2 cellular contexts compared by ENCODE assay signal in genomic region chr16:79687249-79687768, GRCh38.
TF ChIP-seq lines count a peak whose summit lies in the region.

No MANE protein-coding gene starts in this region.

TF ChIP-seq in GM23338, 12 proteins besides CTCF, POLR2A, EP300 and RAD21 (continued from another document):
- TF ChIP-seq REST (IDR thresholded peaks at IDR 0.05; ENCODE audit: unreplicated experiment) (no peak), STAT1 (IDR thresholded peaks at IDR 0.05; ENCODE audit: unreplicated experiment) (no peak), EZH2 (IDR thresholded peaks at IDR 0.05; ENCODE audit: low read depth, unreplicated experiment) (no peak), JUNB (IDR thresholded peaks at IDR 0.05; ENCODE audit: unreplicated experiment) (no peak), NANOG (IDR thresholded peaks at IDR 0.05; ENCODE audit: borderline replicate concordance) (no peak), ZNF331 (CRISPR knock-in tag; IDR thresholded peaks at IDR 0.05; ENCODE audit: low read depth) (no peak), ZNF114 (CRISPR knock-in tag; IDR thresholded peaks at IDR 0.05) (no peak), ETS1 (IDR thresholded peaks at IDR 0.05) (no peak), EZH2phosphoT487 (IDR thresholded peaks at IDR 0.05; ENCODE audit: unreplicated experiment) (no peak), ZNF462 (CRISPR knock-in tag; IDR thresholded peaks at IDR 0.05) (no peak)

TF ChIP-seq in K562, 482 proteins besides CTCF, POLR2A, EP300 and RAD21 (continued from another document and continues in another):
- 0 out of 2 replicates have a peak, but pooled peaks have one; percentile 20 for TF ChIP-seq MGA (IDR thresholded peaks at IDR 0.05)
- TF ChIP-seq ZNF143 (CRISPR knock-in tag; IDR thresholded peaks at IDR 0.05), result no peak
- TF ChIP-seq CEBPZ (IDR thresholded peaks at IDR 0.05; ENCODE audit: borderline replicate concordance, low read depth, low read length), result no peak
- no peak for TF ChIP-seq ARID4B (CRISPR knock-in tag; IDR thresholded peaks at IDR 0.05)
- TF ChIP-seq TCF7 (IDR thresholded peaks at IDR 0.05; ENCODE audit: borderline replicate concordance), result no peak
- TF ChIP-seq CBFA2T3 (IDR thresholded peaks at IDR 0.05), result peak; percentile 35; the same call in 1 of the 2 replicates
- peak; percentile 29; the same call in 1 of the 2 replicates for TF ChIP-seq TAL1 (IDR thresholded peaks at IDR 0.05)
- TF ChIP-seq HNRNPL (IDR thresholded peaks at IDR 0.05; ENCODE audit: low read depth, low read length), result no peak
- no peak for TF ChIP-seq MAFG (tag; conservative IDR thresholded peaks at IDR 0.05)
- no peak for TF ChIP-seq ZNF134 (CRISPR knock-in tag; conservative IDR thresholded peaks at IDR 0.05)
- no peak for TF ChIP-seq CREM (IDR thresholded peaks at IDR 0.05; ENCODE audit: low read depth)
- peak; percentile 93 for TF ChIP-seq HMBOX1 (IDR thresholded peaks at IDR 0.05)
- TF ChIP-seq CREBBP (IDR thresholded peaks at IDR 0.05; ENCODE audit: low read depth, low read length), result no peak
- no peak for TF ChIP-seq CCAR2 (IDR thresholded peaks at IDR 0.05; ENCODE audit: low read depth, low read length)
- TF ChIP-seq PBX2 (CRISPR knock-in tag; IDR thresholded peaks at IDR 0.05; ENCODE audit: low read depth), result no peak
- TF ChIP-seq PBX2 (tag; conservative IDR thresholded peaks at IDR 0.05; ENCODE audit: low read depth), result no peak
- peak; percentile 14; the same call in 1 of the 2 replicates for TF ChIP-seq L3MBTL2 (IDR thresholded peaks at IDR 0.05)
- TF ChIP-seq GATAD2B (IDR thresholded peaks at IDR 0.05; ENCODE audit: borderline replicate concordance), result no peak
- no peak for TF ChIP-seq SIN3A (IDR thresholded peaks at IDR 0.05; ENCODE audit: borderline replicate concordance in 2 of 2, control insufficient read depth in 1 of 2, low read depth in 2 of 2, low read length in 2 of 2)
